Comparison of ENCODE assay signal across 26 cellular contexts in the genomic region with DNA sequence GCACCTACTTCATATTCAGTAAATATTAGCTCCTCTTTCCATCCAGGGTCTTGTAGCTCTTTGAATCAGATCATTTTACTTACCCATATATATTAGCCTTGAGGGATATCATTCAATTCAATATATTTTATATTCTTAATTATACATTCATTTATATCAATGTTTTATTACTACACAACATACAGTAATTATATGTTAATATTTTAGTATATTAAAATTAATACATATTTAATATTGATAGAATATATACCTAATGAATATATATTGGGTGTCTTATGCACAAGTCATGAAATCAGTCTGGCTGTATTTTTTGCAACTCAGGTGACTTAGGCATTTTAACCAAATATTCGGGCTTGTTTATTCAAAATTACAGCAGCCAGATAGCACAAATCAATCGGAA. TPM values are rescaled to one million over a fixed set of nuclear protein-coding genes. Genes with fewer than 3 reads are reported as not detected.
A peak's percentile ranks its signal among the peaks of the same experiment; 100 is the strongest.
DNase-seq lines count a peak whose midpoint lies in the region; ATAC-seq, FAIRE-seq and TF ChIP-seq lines count a peak whose summit lies in the region.
"Had no signal": no experiment of that assay in that cellular context is flagged by ENCODE, and none has a peak within 500 bp of the region (broad histone marks: within the 10 kb centered on the region; RNA-seq: fewer than 3 reads in every experiment).

No MANE protein-coding gene starts in this region.

- TF ChIP-seq CTCF in epithelial cell of proximal tubule (conservative IDR thresholded peaks at IDR 0.05; ENCODE audit: low read depth, low read length): no peak
- TF ChIP-seq CTCF in neural progenitor cell (IDR thresholded peaks at IDR 0.05): no peak
- TF ChIP-seq CTCF in ovary (IDR thresholded peaks at IDR 0.05): no peak

- H3K27me3 Mint-ChIP-seq in neural progenitor cell (ENCODE audit: insufficient read depth, low read depth): peaks cover 4% of the 10 kb centered on the region

- H3K79me2 ChIP-seq in neural progenitor cell (ENCODE audit: low read depth): no peaks in the 10 kb centered on the region

- H3K36me3 Mint-ChIP-seq in neural progenitor cell: no peaks in the 10 kb centered on the region
- H3K36me3 Mint-ChIP-seq: CD8-positive, alpha-beta T cell had no signal

- no peaks in the 10 kb centered on the region for H4K20me1 ChIP-seq in neural progenitor cell (ENCODE audit: low read depth)
- H4K20me1 ChIP-seq: BLaER1 treated with 17β-estradiol and CSF1 and Interleukin-3, amounts not matched to agents 10 nM and 100 nM had no signal

- H3K4me1 ChIP-seq in neural progenitor cell: no peaks in the 10 kb centered on the region
- H3K4me1 ChIP-seq in ovary (ENCODE audit: insufficient read depth): no peaks in the 10 kb centered on the region
- H3K4me1 ChIP-seq: A549, Caco-2 had no signal

- TF ChIP-seq EP300 in ovary (IDR thresholded peaks at IDR 0.05): no peak

- H3F3A ChIP-seq in neural progenitor cell (ENCODE audit: low read depth): no peaks in the 10 kb centered on the region

- H3K9me3 ChIP-seq in neural progenitor cell (ENCODE audit: low read depth): no peaks in the 10 kb centered on the region
- no peaks in the 10 kb centered on the region for H3K9me3 ChIP-seq in ovary
- H3K9me3 ChIP-seq: A549, Caco-2 had no signal

- no peak overlapping the region for H3K4me2 ChIP-seq in neural progenitor cell
- H3K4me2 ChIP-seq: A549 had no signal

- no peak overlapping the region for H3K4me3 Mint-ChIP-seq in neural progenitor cell
- H3K4me3 Mint-ChIP-seq: B cell; CD4-positive, alpha-beta T cell; CD8-positive, alpha-beta T cell had no signal

- peak overlapping the region; percentile 37 for H3K27ac Mint-ChIP-seq in neural progenitor cell
- H3K27ac Mint-ChIP-seq: B cell; CD4-positive, alpha-beta T cell; CD8-positive, alpha-beta T cell had no signal

- ATAC-seq in GM18870 (IDR thresholded peaks at IDR 0.05; ENCODE audit: unreplicated experiment) (no peak), esophagus mucosa (no peak)
- ATAC-seq: A549; CD8-positive, alpha-beta T cell; GM12878 had no signal

- H3K27me3 ChIP-seq in neural progenitor cell (no peaks in the 10 kb centered on the region), ovary (no peaks in the 10 kb centered on the region)
- H3K27me3 ChIP-seq: BLaER1 treated with 17β-estradiol and CSF1 and Interleukin-3, amounts not matched to agents 10 nM and 100 nM had no signal

- H3K4me3 ChIP-seq in epithelial cell of proximal tubule (ENCODE audit: low read depth, low read length) (peak overlapping the region; percentile 54), neural progenitor cell (no peak overlapping the region), ovary (no peak overlapping the region)
- H3K4me3 ChIP-seq: A549; BLaER1 treated with 17β-estradiol and CSF1 and Interleukin-3, amounts not matched to agents 10 nM and 100 nM; GM12878 had no signal

- 76 to 87% (median 83%) methylated on average over 2 of the region's 2 CpGs for WGBS in ovary, 3 donors

- H3K4me1 Mint-ChIP-seq in neural progenitor cell: peaks cover 6% of the 10 kb centered on the region

- FAIRE-seq in G401.6 (lab: Jason Lieb, UNC) (peak; percentile 23), TTC549 (lab: Jason Lieb, UNC) (peak; percentile 37)
- FAIRE-seq: A549, D721Med, GM12878, GM12892, GM18507, GM19239 had no signal

- H3K9me3 Mint-ChIP-seq in neural progenitor cell: peaks cover 3% of the 10 kb centered on the region
- H3K9me3 Mint-ChIP-seq: CD4-positive, alpha-beta T cell; CD8-positive, alpha-beta T cell had no signal

- H3K36me3 ChIP-seq in neural progenitor cell: no peaks in the 10 kb centered on the region
- H3K36me3 ChIP-seq in ovary: no peaks in the 10 kb centered on the region
- H3K36me3 ChIP-seq: BLaER1 treated with 17β-estradiol and CSF1 and Interleukin-3, amounts not matched to agents 10 nM and 100 nM had no signal

- DNase-seq in epithelial cell of proximal tubule (ENCODE audit: low read depth) (no peak), neural progenitor cell (ENCODE audit: low spot score) (no peak), ovary (no peak)
- no peak for DNase-seq in stimulated activated CD8-positive, alpha-beta memory T cell treated with anti-CD3 and anti-CD28 coated beads, Interleukin-4, amount 100 ng/mL, for 48 hours
- DNase-seq: 8988T; AML-193; Caco-2; Calu3; CD4-positive, alpha-beta T cell; CD8-positive, alpha-beta T cell; DMS79 treated with DMSO at 0.1 percent for 48 hours; GDM1 had no signal

- H3K27ac ChIP-seq in neural progenitor cell (no peak overlapping the region), ovary (no peak overlapping the region)
- H3K27ac ChIP-seq: A549, C4-2B had no signal

- intact Hi-C loops in ovary (cut with DNase I): no loop called here

- no peak overlapping the region for H3K9ac ChIP-seq in neural progenitor cell
- H3K9ac ChIP-seq: BLaER1 treated with 17β-estradiol and CSF1 and Interleukin-3, amounts not matched to agents 10 nM and 100 nM had no signal

- no peak overlapping the region for H2AFZ ChIP-seq in neural progenitor cell (replicated peaks)

- TF ChIP-seq POLR2A in ovary (IDR thresholded peaks at IDR 0.05): no peak

RNA-seq across cellular contexts. Expression of gene POU3F3, which starts 37.2 kb away (rescaled TPM):
- total RNA-seq in epithelial cell of proximal tubule (22.1 and 34.0 TPM in 2 replicates), neural progenitor cell (ENCODE audit: low replicate concordance) (0.25 TPM in 1 of 2 replicates, not detected in the other), ovary (under 1 TPM in 3 of 7 donors, not detected in 4; 0.10 to 0.63 (median 0.10) TPM), esophagus mucosa (not detected)
- polyA plus RNA-seq in ovary: not detected
- total RNA-seq: Caco-2; Calu3; CD4-positive, alpha-beta T cell; CD8-positive, alpha-beta T cell; GM12878 had no signal
- polyA plus RNA-seq: BJ, GM12878 had no signal

Comparison
In these comparisons a context has a peak if more than half of its experiments do, and no peak if none do; other contexts are left out.
1. RNA of gene POU3F3, which starts 37.2 kb away (total RNA-seq): 22.1 to 34.0 TPM in epithelial cell of proximal tubule; 0.10 to 0.63 TPM in ovary, 0.25 TPM in neural progenitor cell and not detected in esophagus mucosa (single experiment); every median in the first group is over 10 times any median in the second.